24 cellular contexts compared by ENCODE assay signal in the genomic region with DNA sequence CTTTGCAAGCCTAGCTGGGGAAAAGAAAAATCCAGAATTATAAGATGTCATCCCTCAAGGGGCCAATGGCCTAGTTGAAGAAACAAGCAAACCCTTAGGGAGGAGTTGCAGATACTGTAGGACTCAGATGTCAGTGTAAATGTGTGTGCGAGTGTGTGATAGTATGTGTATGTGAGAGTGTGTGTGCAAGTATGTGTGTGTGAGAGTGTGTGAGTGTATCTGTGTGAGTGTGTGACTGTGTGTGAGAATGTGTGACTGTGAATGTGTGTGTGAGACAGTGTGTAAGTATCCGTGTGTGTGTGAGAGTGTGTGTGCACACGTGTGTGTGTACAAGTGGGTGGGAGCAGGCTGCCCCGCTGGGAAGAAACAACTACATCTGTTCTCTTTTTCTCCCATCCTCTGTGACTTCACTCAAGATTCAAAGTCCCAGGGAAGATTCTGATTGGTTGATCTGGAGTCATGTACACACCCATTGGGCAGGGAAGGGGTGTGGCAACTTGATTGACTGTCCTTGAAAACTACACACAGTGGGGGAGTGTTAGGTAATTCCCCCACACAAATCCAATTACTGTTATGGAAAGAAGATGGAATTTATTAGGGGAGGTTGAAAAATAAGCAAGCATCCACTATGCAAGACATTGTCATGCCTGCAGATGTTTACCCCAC. TPM values are rescaled to one million over a fixed set of nuclear protein-coding genes. Genes with fewer than 3 reads are reported as not detected.
DNase-seq lines count a peak whose midpoint lies in the region; ATAC-seq and TF ChIP-seq lines count a peak whose summit lies in the region.
"Had no signal": no experiment of that assay in that cellular context is flagged by ENCODE, and none has a peak within 500 bp of the region (broad histone marks: within the 10 kb centered on the region; RNA-seq: fewer than 3 reads in every experiment).

No MANE protein-coding gene starts in this region.

- no peak for TF ChIP-seq POLR2A in NB4 (IDR thresholded peaks at IDR 0.05; ENCODE audit: extremely low read depth, insufficient read length)

- no peaks in the 10 kb centered on the region for H3K4me1 ChIP-seq in A673 (ENCODE audit: insufficient read depth, low read length, poor library complexity, severe bottlenecking)
- H3K4me1 ChIP-seq: SJSA1 had no signal

- H3K36me3 ChIP-seq in A673 (ENCODE audit: insufficient read depth, low read length, poor library complexity, severe bottlenecking): no peaks in the 10 kb centered on the region
- H3K36me3 ChIP-seq: SJSA1 had no signal

- H3K9me3 Mint-ChIP-seq in activated T-helper 2 cell treated with anti-CD3 and anti-CD28 coated beads, Interferon-gamma antibody, Interleukin-2, Interleukin-4, amounts not matched to agents 10 μg/mL and 5 μg/mL and 100 μg/mL, durations not matched to agents 14 hours and 24 hours and 36 hours: peaks cover 4% of the 10 kb centered on the region

- intact Hi-C loops in A673 (cut with micrococcal nuclease; ENCODE audit: unreplicated experiment): no loop called here
- intact Hi-C loops in activated T-helper 2 cell treated with anti-CD3 and anti-CD28 coated beads, Interferon-gamma antibody, Interleukin-2, Interleukin-4, amounts not matched to agents 10 μg/mL and 5 μg/mL and 100 μg/mL, durations not matched to agents 14 hours and 24 hours and 36 hours (cut with micrococcal nuclease): no loop called here

- no peaks in the 10 kb centered on the region for H3K27me3 Mint-ChIP-seq in activated T-helper 2 cell treated with anti-CD3 and anti-CD28 coated beads, Interferon-gamma antibody, Interleukin-2, Interleukin-4, amounts not matched to agents 10 μg/mL and 5 μg/mL and 100 μg/mL, durations not matched to agents 14 hours and 24 hours and 36 hours (ENCODE audit: low read depth)

- no peak overlapping the region for H3K27ac Mint-ChIP-seq in activated T-helper 2 cell treated with anti-CD3 and anti-CD28 coated beads, Interferon-gamma antibody, Interleukin-2, Interleukin-4, amounts not matched to agents 10 μg/mL and 5 μg/mL and 100 μg/mL, durations not matched to agents 14 hours and 24 hours and 36 hours

- H3K36me3 Mint-ChIP-seq in activated T-helper 2 cell treated with anti-CD3 and anti-CD28 coated beads, Interferon-gamma antibody, Interleukin-2, Interleukin-4, amounts not matched to agents 10 μg/mL and 5 μg/mL and 100 μg/mL, durations not matched to agents 14 hours and 24 hours and 36 hours (ENCODE audit: low read depth): no peaks in the 10 kb centered on the region
- H3K36me3 Mint-ChIP-seq: CD4-positive, alpha-beta memory T cell had no signal

- CTCF ChIA-PET in A673 (lab: Charles Lee): no interaction called here
- CTCF ChIA-PET in HEK293T (lab: Yijun Ruan, JAX): no interaction called here

- TF ChIP-seq CTCF in A673 (conservative IDR thresholded peaks at IDR 0.05; ENCODE audit: low read depth, low read length): no peak
- no peak for TF ChIP-seq CTCF in NB4 (IDR thresholded peaks at IDR 0.05; ENCODE audit: low read depth, low read length)

- peak; percentile 55 for DNase-seq in A673 (ENCODE audit: low spot score)
- no peak for DNase-seq in HEK293T (ENCODE audit: extremely low spot score)
- DNase-seq in NB4 (ENCODE audit: low read depth): peak; percentile 49
- peak; percentile 1 for DNase-seq in islet precursor cell
- DNase-seq in activated T-helper 2 cell treated with anti-CD3 and anti-CD28 coated beads, Interferon-gamma antibody, Interleukin-2, Interleukin-4, amounts not matched to agents 10 μg/mL and 5 μg/mL and 100 μg/mL, durations not matched to agents 14 hours and 24 hours and 36 hours (ENCODE audit: low spot score): no peak
- no peak for DNase-seq in NCI-H1694 (lab: John Stamatoyannopoulos, UW)
- DNase-seq: C1 segment of cervical spinal cord; CD4-positive, alpha-beta memory T cell; COR-L47; DMS79; GF-D8; GM23248; H9; NCI-H2029 treated with DMSO at 0.1 percent for 48 hours; NCI-H446 treated with DMSO at 0.1 percent for 48 hours; NCI-H526; NCI-H82; NK-92 treated with Interleukin-12 subunit alpha and Interleukin-12 subunit beta, amount 100 ng/mL, for 24 hours; PC-3; Right ventricle myocardium superior; RPMI8226 had no signal

- no peaks in the 10 kb centered on the region for H3K9me3 ChIP-seq in A673 (ENCODE audit: low read depth, low read length, poor library complexity, severe bottlenecking)
- H3K9me3 ChIP-seq: A549, SJSA1 had no signal

- BruUV-seq in A673 (replicated peaks; lab: Mats Ljungman, UMichigan): no TSS peak

- H3K27me3 ChIP-seq in A673 (replicated peaks; ENCODE audit: insufficient read depth, low read depth, low read length, poor library complexity): no peaks in the 10 kb centered on the region
- H3K27me3 ChIP-seq: SJSA1 had no signal

- ATAC-seq in GM18502 (IDR thresholded peaks at IDR 0.05; ENCODE audit: poor library complexity, unreplicated experiment): no peak
- ATAC-seq: A549, PC-3 had no signal

- POLR2A ChIA-PET in A673 (lab: Charles Lee; ENCODE audit: low non-redundant PET) (no interaction called here), HEK293T (lab: Yijun Ruan, JAX) (no interaction called here)

- no peak overlapping the region for H3K4me3 Mint-ChIP-seq in activated T-helper 2 cell treated with anti-CD3 and anti-CD28 coated beads, Interferon-gamma antibody, Interleukin-2, Interleukin-4, amounts not matched to agents 10 μg/mL and 5 μg/mL and 100 μg/mL, durations not matched to agents 14 hours and 24 hours and 36 hours (ENCODE audit: low read depth)
- H3K4me3 Mint-ChIP-seq: CD4-positive, alpha-beta memory T cell; H9 had no signal

- H3K4me1 Mint-ChIP-seq in activated T-helper 2 cell treated with anti-CD3 and anti-CD28 coated beads, Interferon-gamma antibody, Interleukin-2, Interleukin-4, amounts not matched to agents 10 μg/mL and 5 μg/mL and 100 μg/mL, durations not matched to agents 14 hours and 24 hours and 36 hours (ENCODE audit: low read depth): no peaks in the 10 kb centered on the region
- H3K4me1 Mint-ChIP-seq: CD4-positive, alpha-beta memory T cell had no signal

- H3K4me3 ChIP-seq in A673 (ENCODE audit: low read depth, low read length, poor library complexity, severe bottlenecking): no peak overlapping the region
- H3K4me3 ChIP-seq in NB4 (ENCODE audit: low read depth, low read length): no peak overlapping the region
- H3K4me3 ChIP-seq: A549, GM23248, SJSA1 had no signal

- H3K27ac ChIP-seq in A673 (ENCODE audit: low read depth, low read length, poor library complexity, severe bottlenecking): no peak overlapping the region
- H3K27ac ChIP-seq: A549, GM23248, SJSA1 had no signal

TF ChIP-seq in HEK293T, 16 proteins besides CTCF, POLR2A, EP300 and RAD21:
- TF ChIP-seq PKNOX1 (IDR thresholded peaks at IDR 0.05): peak; percentile 71
- TF ChIP-seq HDGF (IDR thresholded peaks at IDR 0.05; ENCODE audit: borderline replicate concordance): no peak

RNA-seq across cellular contexts. Expression of gene IRX3, which starts 40.7 kb away (rescaled TPM):
- total RNA-seq in A673 (2021): 22.7 and 22.9 TPM in 2 replicates
- 0.74 and 0.96 TPM in 2 replicates for total RNA-seq in activated T-helper 2 cell treated with anti-CD3 and anti-CD28 coated beads, Interferon-gamma antibody, Interleukin-2, Interleukin-4, amounts not matched to agents 10 μg/mL and 5 μg/mL and 100 μg/mL, durations not matched to agents 14 hours and 24 hours and 36 hours
- total RNA-seq: CD4-positive, alpha-beta memory T cell; PC-3 had no signal

Comparison
In these comparisons a context has a peak if more than half of its experiments do, and no peak if none do; other contexts are left out.
1. DNase-seq: peak in A673 (single experiment), NB4 (single experiment) and islet precursor cell (single experiment); none in HEK293T (single experiment), activated T-helper 2 cell treated with anti-CD3 and anti-CD28 coated beads, Interferon-gamma antibody, Interleukin-2, Interleukin-4, amounts not matched to agents 10 μg/mL and 5 μg/mL and 100 μg/mL, durations not matched to agents 14 hours and 24 hours and 36 hours (single experiment) and NCI-H1694 (single experiment).
2. RNA of gene IRX3, which starts 40.7 kb away (total RNA-seq): 22.7 to 22.9 TPM in A673; 0.74 to 0.96 TPM in activated T-helper 2 cell treated with anti-CD3 and anti-CD28 coated beads, Interferon-gamma antibody, Interleukin-2, Interleukin-4, amounts not matched to agents 10 μg/mL and 5 μg/mL and 100 μg/mL, durations not matched to agents 14 hours and 24 hours and 36 hours; every median in the first group is over 10 times any median in the second.